ENCODE assay signal across 33 cellular contexts in genomic region chr1:43177691-43178090, GRCh38. TPM values are rescaled to one million over a fixed set of nuclear protein-coding genes. Genes with fewer than 3 reads are reported as not detected.
"Had no signal": no experiment of that assay in that cellular context is flagged by ENCODE, and none has a peak within 500 bp of the region (broad histone marks: within the 10 kb centered on the region; RNA-seq: fewer than 3 reads in every experiment).

No MANE protein-coding gene starts in this region.

- H3K9me3 ChIP-seq: ascending aorta had no signal

- H3K27ac ChIP-seq: ascending aorta, cardiac muscle cell, RWPE1 had no signal

- H3K27me3 ChIP-seq: ascending aorta had no signal

- DNase-seq: activated CD4-positive, alpha-beta memory T cell treated with anti-CD3 and anti-CD28 coated beads, Interleukin-2, amount 10 ng/mL, durations not matched to agents 7 days and 5 days; activated CD4-positive, alpha-beta T cell treated with anti-CD3 and anti-CD28 coated beads for 4 hours; activated CD8-positive, alpha-beta memory T cell treated with anti-CD3 and anti-CD28 coated beads for 24 hours; activated CD8-positive, alpha-beta memory T cell treated with anti-CD3 and anti-CD28 coated beads, Interleukin-2, amount 10 ng/mL, durations not matched to agents 7 days and 5 days; activated CD8-positive, alpha-beta memory T cell treated with anti-CD3 and anti-CD28 coated beads, Interleukin-2, amount 50 U/mL, for 48 hours; activated effector memory CD4-positive, alpha-beta T cell treated with Interleukin-2 at 50 U/mL for 16 hours; activated naive CD4-positive, alpha-beta T cell treated with Interleukin-2 at 50 U/mL for 16 hours; activated naive CD8-positive, alpha-beta T cell treated with anti-CD3 and anti-CD28 coated beads, Interleukin-2, amount 10 ng/mL, durations not matched to agents 7 days and 5 days; activated T-cell treated with anti-CD3 and anti-CD28 coated beads, Interleukin-2, amount 50 U/mL, for 48 hours; amygdala; Kasumi-1; KBM-7; MG63; NCI-H1048; NCI-H1694; NCI-H1930; NCI-H2081 treated with DMSO at 0.1 percent for 48 hours; NCI-H226; NCI-H446 treated with DMSO at 0.1 percent for 48 hours; NCI-H524; NCI-H69; NCI-H82; PC-3; SIG-M5; T1000 had no signal

- H3K4me1 Mint-ChIP-seq: activated naive CD8-positive, alpha-beta T cell treated with anti-CD3 and anti-CD28 coated beads, Interleukin-2, amount 10 ng/mL, durations not matched to agents 7 days and 5 days had no signal

- H3K36me3 ChIP-seq: ascending aorta, cardiac muscle cell, MG63 had no signal

- H3K27ac Mint-ChIP-seq: activated CD4-positive, alpha-beta memory T cell treated with anti-CD3 and anti-CD28 coated beads, Interleukin-2, amount 10 ng/mL, durations not matched to agents 7 days and 5 days; activated CD8-positive, alpha-beta memory T cell treated with anti-CD3 and anti-CD28 coated beads, Interleukin-2, amount 10 ng/mL, durations not matched to agents 7 days and 5 days; activated naive CD4-positive, alpha-beta T cell treated with anti-CD3 and anti-CD28 coated beads, Interleukin-2, amount 50 U/mL, for 24 hours; activated naive CD8-positive, alpha-beta T cell treated with anti-CD3 and anti-CD28 coated beads, Interleukin-2, amount 10 ng/mL, durations not matched to agents 7 days and 5 days had no signal

- H3K4me3 ChIP-seq: ascending aorta, cardiac muscle cell, MG63 had no signal

- H3K36me3 Mint-ChIP-seq: activated CD8-positive, alpha-beta memory T cell treated with anti-CD3 and anti-CD28 coated beads, Interleukin-2, amount 10 ng/mL, durations not matched to agents 7 days and 5 days; activated naive CD4-positive, alpha-beta T cell treated with anti-CD3 and anti-CD28 coated beads, Interleukin-2, amount 50 U/mL, for 24 hours; activated naive CD8-positive, alpha-beta T cell treated with anti-CD3 and anti-CD28 coated beads, Interleukin-2, amount 10 ng/mL, durations not matched to agents 7 days and 5 days had no signal

- ATAC-seq: activated CD4-positive, CD25-positive, alpha-beta regulatory T cell treated with anti-CD3 and anti-CD28 coated beads, Interleukin-2, amount 50 U/mL, for 24 hours; activated CD8-positive, alpha-beta memory T cell treated with anti-CD3 and anti-CD28 coated beads, Interleukin-2, amount 10 ng/mL, durations not matched to agents 7 days and 5 days; PC-3; Right ventricle myocardium inferior had no signal

- H3K9me3 Mint-ChIP-seq: activated naive CD4-positive, alpha-beta T cell treated with anti-CD3 and anti-CD28 coated beads, Interleukin-2, amount 50 U/mL, for 24 hours; central memory CD8-positive, alpha-beta T cell had no signal

- H3K4me3 Mint-ChIP-seq: activated CD4-positive, alpha-beta memory T cell treated with anti-CD3 and anti-CD28 coated beads, Interleukin-2, amount 10 ng/mL, durations not matched to agents 7 days and 5 days; activated CD8-positive, alpha-beta memory T cell treated with anti-CD3 and anti-CD28 coated beads, Interleukin-2, amount 10 ng/mL, durations not matched to agents 7 days and 5 days; activated naive CD4-positive, alpha-beta T cell treated with anti-CD3 and anti-CD28 coated beads, Interleukin-2, amount 50 U/mL, for 24 hours; activated naive CD8-positive, alpha-beta T cell treated with anti-CD3 and anti-CD28 coated beads, Interleukin-2, amount 10 ng/mL, durations not matched to agents 7 days and 5 days; central memory CD8-positive, alpha-beta T cell had no signal

RNA-seq across cellular contexts. Expression of gene CFAP57, which starts 5.6 kb away (rescaled TPM):
- total RNA-seq: activated naive CD8-positive, alpha-beta T cell treated with anti-CD3 and anti-CD28 coated beads, Interleukin-2, amount 10 ng/mL, durations not matched to agents 7 days and 5 days; ascending aorta; cardiac muscle cell; Right ventricle myocardium inferior; T-helper 2 cell treated with Interferon-gamma antibody and Interleukin-4, amounts not matched to agents 100 ng/mL and 5 ng/mL, for 36 hours had no signal
